In the genomic region with DNA sequence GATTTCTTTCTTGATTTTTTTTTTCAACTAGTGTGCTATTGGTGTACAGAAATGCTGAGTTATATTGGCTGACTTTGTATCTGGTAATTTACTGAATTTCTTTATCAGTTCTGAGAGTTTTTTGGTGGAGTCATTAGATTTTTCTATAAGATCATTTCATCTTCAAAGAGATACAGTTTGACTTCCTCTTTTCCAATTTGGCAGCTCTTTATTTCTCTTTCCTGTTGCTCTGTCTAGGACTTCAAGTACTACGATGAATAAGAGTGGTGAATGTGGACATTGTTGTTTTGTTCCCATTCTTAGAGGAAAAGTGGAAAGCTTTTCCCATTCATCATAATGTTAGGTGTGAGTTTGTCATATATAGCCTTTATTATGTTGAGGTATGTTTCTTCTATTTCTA, we compare ENCODE assay signal across 17 cellular contexts. TPM values are rescaled to one million over a fixed set of nuclear protein-coding genes. Genes with fewer than 3 reads are reported as not detected.
"Had no signal": no experiment of that assay in that cellular context is flagged by ENCODE, and none has a peak within 500 bp of the region (broad histone marks: within the 10 kb centered on the region; RNA-seq: fewer than 3 reads in every experiment).

No MANE protein-coding gene starts in this region.

- H3K36me3 ChIP-seq: brain microvascular endothelial cell had no signal

- H3K27ac Mint-ChIP-seq: activated naive CD4-positive, alpha-beta T cell treated with anti-CD3 and anti-CD28 coated beads, Interleukin-2, amount 50 U/mL, for 72 hours; effector memory CD8-positive, alpha-beta T cell; immature natural killer cell; naive thymus-derived CD4-positive, alpha-beta T cell had no signal

- H3K27me3 ChIP-seq: brain microvascular endothelial cell had no signal

- ATAC-seq: activated naive CD4-positive, alpha-beta T cell treated with anti-CD3 and anti-CD28 coated beads, Interleukin-2, amount 50 U/mL, for 72 hours; activated T-cell treated with anti-CD3 and anti-CD28 coated beads, Interleukin-2, amount 50 U/mL, for 4 hours; effector memory CD8-positive, alpha-beta T cell; naive thymus-derived CD4-positive, alpha-beta T cell; psoas muscle; sciatic nerve had no signal

- H3K4me3 Mint-ChIP-seq: activated T-cell treated with anti-CD3 and anti-CD28 coated beads, Interleukin-2, amount 50 U/mL, for 4 hours; effector memory CD8-positive, alpha-beta T cell; immature natural killer cell had no signal

- H3K27me3 Mint-ChIP-seq: effector memory CD8-positive, alpha-beta T cell; naive thymus-derived CD4-positive, alpha-beta T cell had no signal

- H3K27ac ChIP-seq: brain microvascular endothelial cell, psoas muscle had no signal

- H3K4me3 ChIP-seq: lung, psoas muscle had no signal

- DNase-seq: activated effector memory CD4-positive, alpha-beta T cell treated with anti-CD3 and anti-CD28 coated beads, Interleukin-2, amount 50 U/mL, for 16 hours; activated T-cell treated with anti-CD3 and anti-CD28 coated beads, Interleukin-2, amount 50 U/mL, for 4 hours; brain microvascular endothelial cell; effector memory CD8-positive, alpha-beta T cell; glutamatergic neuron; immature natural killer cell; naive thymus-derived CD4-positive, alpha-beta T cell; nucleus accumbens; psoas muscle; stimulated activated CD4-positive, alpha-beta T cell treated with anti-CD3 and anti-CD28 coated beads, Interleukin-2, amount 100 ng/mL, for 24 hours; stimulated activated naive CD4-positive, alpha-beta T cell; substantia nigra; trophoblast cell had no signal

- H3K4me1 ChIP-seq: psoas muscle had no signal

RNA-seq across cellular contexts. Expression of gene LOXL4, which starts 50.2 kb away (rescaled TPM):
- total RNA-seq: activated naive CD4-positive, alpha-beta T cell treated with anti-CD3 and anti-CD28 coated beads, Interleukin-2, amount 50 U/mL, for 72 hours; activated T-cell treated with anti-CD3 and anti-CD28 coated beads, Interleukin-2, amount 50 U/mL, for 4 hours; naive thymus-derived CD4-positive, alpha-beta T cell; T-helper 1 cell treated with Interleukin-12 subunit alpha and Interleukin-12 subunit beta and Interleukin-4 antibody, amounts not matched to agents 30 ng/mL and 1 ng/mL, for 36 hours had no signal
- polyA plus RNA-seq: naive thymus-derived CD4-positive, alpha-beta T cell had no signal
